9 cellular contexts compared by ENCODE assay signal in the genomic region with DNA sequence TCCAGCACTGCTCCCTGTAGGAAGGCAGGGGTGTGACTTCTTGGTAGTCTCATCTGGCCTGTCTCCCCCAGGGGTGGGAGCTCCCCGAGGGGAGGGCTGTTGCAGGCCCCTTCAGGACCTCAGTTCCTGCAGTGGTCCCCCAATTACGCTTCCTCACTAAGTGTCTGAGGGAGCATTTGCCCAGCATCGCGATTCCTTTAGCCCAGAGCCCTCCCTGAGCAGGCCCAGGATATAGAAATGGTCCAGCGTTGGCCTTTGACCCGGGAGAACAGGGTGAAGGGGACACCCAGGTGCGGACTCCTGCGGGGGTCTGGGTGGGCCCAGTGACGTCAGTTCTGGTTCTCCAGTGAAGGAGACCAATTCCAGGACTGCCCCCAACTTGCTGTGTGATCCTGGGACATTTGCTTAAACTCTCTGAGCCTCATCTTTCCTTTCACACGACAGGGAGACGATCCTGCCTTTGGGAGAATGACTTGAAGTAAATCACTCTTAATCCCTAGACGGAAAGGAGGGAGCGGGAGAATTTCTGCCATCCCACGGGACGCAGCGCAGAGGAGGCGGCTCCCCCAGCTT. TPM values are rescaled to one million over a fixed set of nuclear protein-coding genes. Genes with fewer than 3 reads are reported as not detected.
A peak's percentile ranks its signal among the peaks of the same experiment; 100 is the strongest.
DNase-seq lines count a peak whose midpoint lies in the region; ATAC-seq and TF ChIP-seq lines count a peak whose summit lies in the region.
"Had no signal": no experiment of that assay in that cellular context is flagged by ENCODE, and none has a peak within 500 bp of the region (broad histone marks: within the 10 kb centered on the region; RNA-seq: fewer than 3 reads in every experiment).

No MANE protein-coding gene starts in this region.

- DNase-seq in natural killer cell treated with Interleukin-12 subunit alpha and Interleukin-12 subunit beta and Interleukin-15 and Interleukin-18, amount 100 ng/mL, for 72 hours (ENCODE audit: low spot score) = no peak
- DNase-seq in natural killer cell (no peak), MCF 10A (ENCODE audit: unreplicated experiment) (no peak), HuH-7.5 (ENCODE audit: low spot score) (no peak), NCI-H524 (lab: John Stamatoyannopoulos, UW) (no peak)
- DNase-seq in activated T-helper 2 cell treated with anti-CD3 and anti-CD28 coated beads, Interferon-gamma antibody, Interleukin-2, Interleukin-4, amounts not matched to agents 10 μg/mL and 5 μg/mL and 100 μg/mL, durations not matched to agents 14 hours and 24 hours and 36 hours (ENCODE audit: low spot score) = no peak

- POLR2A ChIA-PET in MCF 10A (lab: Yijun Ruan, JAX) = interaction anchor here (0.6 to 7.0 kb wide), 11 partner anchors 9 to 1581 kb away, joined by 3 to 86 read pairs (median 4); a partner anchor contains a TSS

- ATAC-seq in natural killer cell treated with Interleukin-12 subunit alpha and Interleukin-12 subunit beta and Interleukin-15 and Interleukin-18, amount 100 ng/mL, for 72 hours = no peak
- ATAC-seq in natural killer cell (no peak), HG02981 (IDR thresholded peaks at IDR 0.05; ENCODE audit: unreplicated experiment) (no peak)

- H3K4me3 Mint-ChIP-seq in natural killer cell treated with Interleukin-12 subunit alpha and Interleukin-12 subunit beta and Interleukin-15 and Interleukin-18, amount 100 ng/mL, for 72 hours = peak overlapping the region; percentile 73
- H3K4me3 Mint-ChIP-seq in natural killer cell (no peak overlapping the region), MCF 10A (ENCODE audit: unreplicated experiment) (peak overlapping the region; percentile 28), nephron (peak overlapping the region in 1 of 3 experiments; percentile 23)
- H3K4me3 Mint-ChIP-seq in activated T-helper 2 cell treated with anti-CD3 and anti-CD28 coated beads, Interferon-gamma antibody, Interleukin-2, Interleukin-4, amounts not matched to agents 10 μg/mL and 5 μg/mL and 100 μg/mL, durations not matched to agents 14 hours and 24 hours and 36 hours (ENCODE audit: low read depth) = no peak overlapping the region

- H3K4me1 Mint-ChIP-seq in natural killer cell treated with Interleukin-12 subunit alpha and Interleukin-12 subunit beta and Interleukin-15 and Interleukin-18, amount 100 ng/mL, for 72 hours (ENCODE audit: low read depth in 2 of 2) = peaks cover 39 to 50% of the 10 kb centered on the region in 2 donors
- peaks cover 5 to 21% of the 10 kb centered on the region in 2 donors for H3K4me1 Mint-ChIP-seq in natural killer cell
- H3K4me1 Mint-ChIP-seq in MCF 10A (ENCODE audit: insufficient read depth, unreplicated experiment) = peaks cover 4% of the 10 kb centered on the region
- peaks cover 55% of the 10 kb centered on the region for H3K4me1 Mint-ChIP-seq in nephron
- peaks cover 55% of the 10 kb centered on the region for H3K4me1 Mint-ChIP-seq in activated T-helper 2 cell treated with anti-CD3 and anti-CD28 coated beads, Interferon-gamma antibody, Interleukin-2, Interleukin-4, amounts not matched to agents 10 μg/mL and 5 μg/mL and 100 μg/mL, durations not matched to agents 14 hours and 24 hours and 36 hours (ENCODE audit: low read depth)

- BruUV-seq in MCF 10A (replicated peaks; lab: Mats Ljungman, UMichigan) = no TSS peak

- intact Hi-C loops in natural killer cell (cut with micrococcal nuclease) (loop anchor here (1.0 kb wide), 4 partner anchors 15 to 66 kb away; a partner anchor contains a TSS), MCF 10A (cut with micrococcal nuclease) (loop anchor here (1.0 to 5.0 kb wide), 6 partner anchors 34 to 430 kb away; no protein-coding TSS in a partner anchor)
- intact Hi-C loops in activated T-helper 2 cell treated with anti-CD3 and anti-CD28 coated beads, Interferon-gamma antibody, Interleukin-2, Interleukin-4, amounts not matched to agents 10 μg/mL and 5 μg/mL and 100 μg/mL, durations not matched to agents 14 hours and 24 hours and 36 hours (cut with micrococcal nuclease) = loop anchor here (1.0 kb wide), 4 partner anchors 15 to 66 kb away; no protein-coding TSS in a partner anchor

- H3K36me3 Mint-ChIP-seq in natural killer cell treated with Interleukin-12 subunit alpha and Interleukin-12 subunit beta and Interleukin-15 and Interleukin-18, amount 100 ng/mL, for 72 hours = no peaks in the 10 kb centered on the region
- no peaks in the 10 kb centered on the region for H3K36me3 Mint-ChIP-seq in natural killer cell
- H3K36me3 Mint-ChIP-seq in MCF 10A (ENCODE audit: insufficient read depth, unreplicated experiment) = no peaks in the 10 kb centered on the region
- H3K36me3 Mint-ChIP-seq in nephron (ENCODE audit: low read depth) = no peaks in the 10 kb centered on the region
- H3K36me3 Mint-ChIP-seq in activated T-helper 2 cell treated with anti-CD3 and anti-CD28 coated beads, Interferon-gamma antibody, Interleukin-2, Interleukin-4, amounts not matched to agents 10 μg/mL and 5 μg/mL and 100 μg/mL, durations not matched to agents 14 hours and 24 hours and 36 hours (ENCODE audit: low read depth) = no peaks in the 10 kb centered on the region

- H3K9me3 Mint-ChIP-seq in natural killer cell treated with Interleukin-12 subunit alpha and Interleukin-12 subunit beta and Interleukin-15 and Interleukin-18, amount 100 ng/mL, for 72 hours = no peaks in the 10 kb centered on the region
- no peaks in the 10 kb centered on the region for H3K9me3 Mint-ChIP-seq in natural killer cell
- no peaks in the 10 kb centered on the region for H3K9me3 Mint-ChIP-seq in MCF 10A (ENCODE audit: unreplicated experiment)
- H3K9me3 Mint-ChIP-seq in nephron = no peaks in the 10 kb centered on the region
- no peaks in the 10 kb centered on the region for H3K9me3 Mint-ChIP-seq in activated T-helper 2 cell treated with anti-CD3 and anti-CD28 coated beads, Interferon-gamma antibody, Interleukin-2, Interleukin-4, amounts not matched to agents 10 μg/mL and 5 μg/mL and 100 μg/mL, durations not matched to agents 14 hours and 24 hours and 36 hours

- CTCF ChIA-PET in MCF 10A (lab: Yijun Ruan, JAX) = interaction anchor here (0.6 to 27.4 kb wide), 39 partner anchors 8 to 984 kb away, joined by 3 to 980 read pairs (median 4); a partner anchor contains a TSS

- H3K27me3 Mint-ChIP-seq in natural killer cell treated with Interleukin-12 subunit alpha and Interleukin-12 subunit beta and Interleukin-15 and Interleukin-18, amount 100 ng/mL, for 72 hours = no peaks in the 10 kb centered on the region
- H3K27me3 Mint-ChIP-seq in natural killer cell (ENCODE audit: low read depth in 2 of 2) (no peaks in the 10 kb centered on the region), MCF 10A (ENCODE audit: insufficient read depth, unreplicated experiment) (no peaks in the 10 kb centered on the region), nephron (ENCODE audit: low read depth) (no peaks in the 10 kb centered on the region)
- H3K27me3 Mint-ChIP-seq in activated T-helper 2 cell treated with anti-CD3 and anti-CD28 coated beads, Interferon-gamma antibody, Interleukin-2, Interleukin-4, amounts not matched to agents 10 μg/mL and 5 μg/mL and 100 μg/mL, durations not matched to agents 14 hours and 24 hours and 36 hours (ENCODE audit: low read depth) = no peaks in the 10 kb centered on the region

- peak overlapping the region; percentile 67 to 74 for H3K27ac Mint-ChIP-seq in natural killer cell treated with Interleukin-12 subunit alpha and Interleukin-12 subunit beta and Interleukin-15 and Interleukin-18, amount 100 ng/mL, for 72 hours
- H3K27ac Mint-ChIP-seq in natural killer cell = peak overlapping the region in 1 of 2 donors; percentile 80
- H3K27ac Mint-ChIP-seq in MCF 10A (ENCODE audit: low read depth, unreplicated experiment) = no peak overlapping the region
- H3K27ac Mint-ChIP-seq in nephron = peak overlapping the region; percentile 63 to 79 (median 72)
- no peak overlapping the region for H3K27ac Mint-ChIP-seq in activated T-helper 2 cell treated with anti-CD3 and anti-CD28 coated beads, Interferon-gamma antibody, Interleukin-2, Interleukin-4, amounts not matched to agents 10 μg/mL and 5 μg/mL and 100 μg/mL, durations not matched to agents 14 hours and 24 hours and 36 hours

- TF ChIP-seq CTCF in natural killer cell (IDR thresholded peaks at IDR 0.05) = no peak
- no peak for TF ChIP-seq CTCF in MCF 10A (IDR thresholded peaks at IDR 0.05; ENCODE audit: unreplicated experiment)
- no peak for TF ChIP-seq CTCF in nephron (IDR thresholded peaks at IDR 0.05; ENCODE audit: unreplicated experiment in 3 of 3)

RNA-seq across cellular contexts. Expression of a gene that starts 32.6 kb away (rescaled TPM):
- 100 to 1,000 TPM in 1 of 2 donors, 10 to 100 TPM in 1; 82.6 to 157 TPM for total RNA-seq in natural killer cell treated with Interleukin-12 subunit alpha and Interleukin-12 subunit beta and Interleukin-15 and Interleukin-18, amount 100 ng/mL, for 72 hours
- total RNA-seq in natural killer cell = 1,000 to 10,000 TPM in 1 of 3 donors, 100 to 1,000 TPM in 2; 499 to 1,024 (median 851) TPM
- total RNA-seq in MCF 10A (2022) = 39.8 and 44.4 TPM in 2 replicates
- total RNA-seq in activated T-helper 2 cell treated with anti-CD3 and anti-CD28 coated beads, Interferon-gamma antibody, Interleukin-2, Interleukin-4, amounts not matched to agents 10 μg/mL and 5 μg/mL and 100 μg/mL, durations not matched to agents 14 hours and 24 hours and 36 hours = 98.1 and 98.8 TPM in 2 replicates

RNA-seq across cellular contexts. Expression of a gene that starts 43.2 kb away (rescaled TPM):
- 1 to 10 TPM in 1 of 2 donors, under 1 TPM in 1; 0.36 to 3.8 TPM for total RNA-seq in natural killer cell treated with Interleukin-12 subunit alpha and Interleukin-12 subunit beta and Interleukin-15 and Interleukin-18, amount 100 ng/mL, for 72 hours
- total RNA-seq in natural killer cell (1 to 10 TPM in 1 of 3 donors, under 1 TPM in 1, not detected in 1; 0.07 to 2.2 TPM), MCF 10A (2022) (not detected in 2 replicates)
- 0.09 and 0.34 TPM in 2 replicates for total RNA-seq in activated T-helper 2 cell treated with anti-CD3 and anti-CD28 coated beads, Interferon-gamma antibody, Interleukin-2, Interleukin-4, amounts not matched to agents 10 μg/mL and 5 μg/mL and 100 μg/mL, durations not matched to agents 14 hours and 24 hours and 36 hours
- total RNA-seq: SK-MEL-5 had no signal

Comparison
In these comparisons a context has a peak if more than half of its experiments do, and no peak if none do; other contexts are left out.
1. H3K4me3 Mint-ChIP-seq: peak in natural killer cell treated with Interleukin-12 subunit alpha and Interleukin-12 subunit beta and Interleukin-15 and Interleukin-18, amount 100 ng/mL, for 72 hours (single experiment) and MCF 10A (single experiment); none in natural killer cell (single experiment) and activated T-helper 2 cell treated with anti-CD3 and anti-CD28 coated beads, Interferon-gamma antibody, Interleukin-2, Interleukin-4, amounts not matched to agents 10 μg/mL and 5 μg/mL and 100 μg/mL, durations not matched to agents 14 hours and 24 hours and 36 hours (single experiment).
2. H3K27ac Mint-ChIP-seq: peak in natural killer cell treated with Interleukin-12 subunit alpha and Interleukin-12 subunit beta and Interleukin-15 and Interleukin-18, amount 100 ng/mL, for 72 hours (2 of 2) and nephron (3 of 3); none in MCF 10A (single experiment) and activated T-helper 2 cell treated with anti-CD3 and anti-CD28 coated beads, Interferon-gamma antibody, Interleukin-2, Interleukin-4, amounts not matched to agents 10 μg/mL and 5 μg/mL and 100 μg/mL, durations not matched to agents 14 hours and 24 hours and 36 hours (single experiment).